Comparison of ENCODE assay signal across 11 cellular contexts in genomic region chr11:63563201-63564055, GRCh38. TPM values are rescaled to one million over a fixed set of nuclear protein-coding genes. Genes with fewer than 3 reads are reported as not detected.
DNase-seq lines count a peak whose midpoint lies in the region; ATAC-seq and TF ChIP-seq lines count a peak whose summit lies in the region.
"Had no signal": no experiment of that assay in that cellular context is flagged by ENCODE, and none has a peak within 500 bp of the region (broad histone marks: within the 10 kb centered on the region; RNA-seq: fewer than 3 reads in every experiment).

Gene PLAAT2 (minus strand): TSS chr11:63563379. CDS start chr11:63563324, 55 bp downstream.

- WGBS in right lobe of liver (ENCODE audit: insufficient coverage, low coverage, low lambda C conversion rate, missing lambda C conversion rate): 51% methylated on average over 10 of the region's 13 CpGs
- 94 to 95% methylated on average over 13 of the region's 13 CpGs for WGBS in upper lobe of left lung, 2 donors

- TF ChIP-seq EP300 in upper lobe of left lung (IDR thresholded peaks at IDR 0.05): no peak

- no peak for TF ChIP-seq POLR2A in right lobe of liver (IDR thresholded peaks at IDR 0.05)
- no peak for TF ChIP-seq POLR2A in upper lobe of left lung (IDR thresholded peaks at IDR 0.05)

- H3K27me3 ChIP-seq in right lobe of liver (no peaks in the 10 kb centered on the region), upper lobe of left lung (no peaks in the 10 kb centered on the region), brain microvascular endothelial cell (replicated peaks) (no peaks in the 10 kb centered on the region)
- H3K27me3 ChIP-seq: vagina had no signal

- no peaks in the 10 kb centered on the region for H3K27me3 Mint-ChIP-seq in activated naive CD8-positive, alpha-beta T cell treated with anti-CD3 and anti-CD28 coated beads for 36 hours
- H3K27me3 Mint-ChIP-seq in activated naive CD8-positive, alpha-beta T cell treated with anti-CD3 and anti-CD28 coated beads, Interleukin-2, amount 50 U/mL, for 24 hours: no peaks in the 10 kb centered on the region
- no peaks in the 10 kb centered on the region for H3K27me3 Mint-ChIP-seq in T-helper 2 cell treated with Interferon-gamma antibody and Interleukin-4, amounts not matched to agents 5 μg/mL and 100 μg/mL, for 36 hours (ENCODE audit: low read depth)

- TF ChIP-seq CTCF in right lobe of liver (IDR thresholded peaks at IDR 0.05) (no peak), upper lobe of left lung (IDR thresholded peaks at IDR 0.05) (no peak), brain microvascular endothelial cell (IDR thresholded peaks at IDR 0.05; ENCODE audit: low read depth, low read length, missing control alignments) (no peak)

- DNase-seq in activated naive CD8-positive, alpha-beta T cell treated with anti-CD3 and anti-CD28 coated beads for 36 hours: no peak
- DNase-seq in activated naive CD8-positive, alpha-beta T cell treated with anti-CD3 and anti-CD28 coated beads, Interleukin-2, amount 50 U/mL, for 24 hours: no peak
- no peak for DNase-seq in T-helper 2 cell treated with Interferon-gamma antibody and Interleukin-4, amounts not matched to agents 5 μg/mL and 100 μg/mL, for 36 hours (ENCODE audit: low spot score)
- DNase-seq in right lobe of liver (no peak), upper lobe of left lung (no peak), brain microvascular endothelial cell (no peak), iPS-NIHi7 (ENCODE audit: extremely low spot score) (no peak)
- DNase-seq: activated CD4-positive, CD25-positive, alpha-beta regulatory T cell; activated gamma-delta T cell had no signal

- H3K36me3 ChIP-seq in right lobe of liver (no peaks in the 10 kb centered on the region), upper lobe of left lung (no peaks in the 10 kb centered on the region), brain microvascular endothelial cell (replicated peaks) (no peaks in the 10 kb centered on the region)
- H3K36me3 ChIP-seq: vagina had no signal

- ATAC-seq in activated naive CD8-positive, alpha-beta T cell treated with anti-CD3 and anti-CD28 coated beads, Interleukin-2, amount 50 U/mL, for 24 hours: no peak
- ATAC-seq in right lobe of liver (peak in 3 of 4 donors; percentile 11 to 53 (median 48)), upper lobe of left lung (ENCODE audit: low FRiP score in 2 of 2) (no peak), HG03378 (IDR thresholded peaks at IDR 0.05; ENCODE audit: unreplicated experiment) (no peak)

- H3K9me3 ChIP-seq in right lobe of liver: no peaks in the 10 kb centered on the region
- H3K9me3 ChIP-seq in upper lobe of left lung: no peaks in the 10 kb centered on the region
- H3K9me3 ChIP-seq: vagina had no signal

- no peaks in the 10 kb centered on the region for H3K36me3 Mint-ChIP-seq in activated naive CD8-positive, alpha-beta T cell treated with anti-CD3 and anti-CD28 coated beads for 36 hours
- no peaks in the 10 kb centered on the region for H3K36me3 Mint-ChIP-seq in activated naive CD8-positive, alpha-beta T cell treated with anti-CD3 and anti-CD28 coated beads, Interleukin-2, amount 50 U/mL, for 24 hours (ENCODE audit: low read depth)
- H3K36me3 Mint-ChIP-seq in T-helper 2 cell treated with Interferon-gamma antibody and Interleukin-4, amounts not matched to agents 5 μg/mL and 100 μg/mL, for 36 hours (ENCODE audit: low read depth): no peaks in the 10 kb centered on the region

- H3K4me3 Mint-ChIP-seq in activated naive CD8-positive, alpha-beta T cell treated with anti-CD3 and anti-CD28 coated beads for 36 hours: no peak within 1 kb of the TSS
- no peak within 1 kb of the TSS for H3K4me3 Mint-ChIP-seq in activated naive CD8-positive, alpha-beta T cell treated with anti-CD3 and anti-CD28 coated beads, Interleukin-2, amount 50 U/mL, for 24 hours
- peak within 1 kb of the TSS; percentile 16 for H3K4me3 Mint-ChIP-seq in T-helper 2 cell treated with Interferon-gamma antibody and Interleukin-4, amounts not matched to agents 5 μg/mL and 100 μg/mL, for 36 hours

- peak within 1 kb of the TSS; percentile 2 for H3K27ac Mint-ChIP-seq in activated naive CD8-positive, alpha-beta T cell treated with anti-CD3 and anti-CD28 coated beads for 36 hours
- H3K27ac Mint-ChIP-seq in activated naive CD8-positive, alpha-beta T cell treated with anti-CD3 and anti-CD28 coated beads, Interleukin-2, amount 50 U/mL, for 24 hours: no peak within 1 kb of the TSS
- H3K27ac Mint-ChIP-seq in T-helper 2 cell treated with Interferon-gamma antibody and Interleukin-4, amounts not matched to agents 5 μg/mL and 100 μg/mL, for 36 hours: peak within 1 kb of the TSS; percentile 58

- intact Hi-C loops in right lobe of liver (cut with DNase I): no loop called here

- H3K4me3 ChIP-seq in right lobe of liver (no peak within 1 kb of the TSS), upper lobe of left lung (no peak within 1 kb of the TSS), brain microvascular endothelial cell (ENCODE audit: low read depth, low read length) (no peak within 1 kb of the TSS)
- H3K4me3 ChIP-seq: vagina had no signal

- H3K4me1 ChIP-seq in right lobe of liver (peaks cover 0 to 21% (median 0%) of the 10 kb centered on the region in 4 donors), upper lobe of left lung (peaks cover 11 to 41% (median 26%) of the 10 kb centered on the region in 4 donors)

- H3K9me3 Mint-ChIP-seq in activated naive CD8-positive, alpha-beta T cell treated with anti-CD3 and anti-CD28 coated beads for 36 hours: no peaks in the 10 kb centered on the region
- H3K9me3 Mint-ChIP-seq in activated naive CD8-positive, alpha-beta T cell treated with anti-CD3 and anti-CD28 coated beads, Interleukin-2, amount 50 U/mL, for 24 hours: no peaks in the 10 kb centered on the region
- H3K9me3 Mint-ChIP-seq in T-helper 2 cell treated with Interferon-gamma antibody and Interleukin-4, amounts not matched to agents 5 μg/mL and 100 μg/mL, for 36 hours: no peaks in the 10 kb centered on the region

- H3K27ac ChIP-seq in right lobe of liver (no peak within 1 kb of the TSS), upper lobe of left lung (peak within 1 kb of the TSS; percentile 42 to 82 (median 68)), brain microvascular endothelial cell (no peak within 1 kb of the TSS)
- H3K27ac ChIP-seq: vagina had no signal

- peaks cover 54% of the 10 kb centered on the region for H3K4me1 Mint-ChIP-seq in activated naive CD8-positive, alpha-beta T cell treated with anti-CD3 and anti-CD28 coated beads for 36 hours
- H3K4me1 Mint-ChIP-seq in activated naive CD8-positive, alpha-beta T cell treated with anti-CD3 and anti-CD28 coated beads, Interleukin-2, amount 50 U/mL, for 24 hours: peaks cover 69% of the 10 kb centered on the region
- H3K4me1 Mint-ChIP-seq in T-helper 2 cell treated with Interferon-gamma antibody and Interleukin-4, amounts not matched to agents 5 μg/mL and 100 μg/mL, for 36 hours (ENCODE audit: low read depth): peaks cover 52% of the 10 kb centered on the region

- in situ Hi-C loops in brain microvascular endothelial cell (cut with HindIII; ENCODE audit: low pct_ligation_motif_present, low sequenced_read_pairs): no loop called here

RNA-seq across cellular contexts. Expression of gene PLAAT2, which starts in this region (rescaled TPM):
- total RNA-seq in activated naive CD8-positive, alpha-beta T cell treated with anti-CD3 and anti-CD28 coated beads for 36 hours: 1 to 10 TPM in 1 of 2 experiments, under 1 TPM in 1; 0.52 to 1.0 TPM
- 1 to 10 TPM in 2 of 6 experiments, under 1 TPM in 1, not detected in 3; 0.42 to 2.2 (median 1.1) TPM for total RNA-seq in right lobe of liver
- total RNA-seq in upper lobe of left lung: 10 to 100 TPM in 1 of 6 donors, 1 to 10 TPM in 5; 1.9 to 10.5 (median 5.5) TPM
- total RNA-seq: vagina had no signal

Comparison
In these comparisons a context has a peak if more than half of its experiments do, and no peak if none do; other contexts are left out.
1. ATAC-seq: peak in right lobe of liver (3 of 4); none in activated naive CD8-positive, alpha-beta T cell treated with anti-CD3 and anti-CD28 coated beads, Interleukin-2, amount 50 U/mL, for 24 hours (single experiment), upper lobe of left lung (0 of 2) and HG03378 (single experiment).
2. H3K27ac ChIP-seq: peak in upper lobe of left lung (4 of 4); none in right lobe of liver (0 of 3) and brain microvascular endothelial cell (single experiment).